12 cellular contexts compared by ENCODE assay signal in the genomic region with DNA sequence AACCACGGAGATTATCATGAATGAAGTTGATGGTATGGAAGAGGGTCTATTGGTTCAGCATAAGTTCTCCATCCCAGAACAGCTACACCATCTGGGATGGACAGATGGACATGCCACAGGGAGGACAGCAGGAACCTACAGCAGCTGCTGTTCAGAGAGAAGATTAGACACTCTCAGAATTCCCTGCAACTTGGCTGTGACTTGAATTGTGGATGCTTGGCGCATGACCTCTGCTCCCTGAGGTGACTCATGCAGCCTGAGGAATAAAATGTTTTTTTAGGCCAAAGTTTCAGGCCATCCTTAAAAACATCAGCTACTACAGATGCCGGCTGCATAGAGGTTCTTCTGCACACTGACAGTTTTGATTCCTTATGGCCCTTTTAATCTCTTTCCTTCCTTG.
DNase-seq lines count a peak whose midpoint lies in the region; ATAC-seq, FAIRE-seq and TF ChIP-seq lines count a peak whose summit lies in the region.
"Had no signal": no experiment of that assay in that cellular context is flagged by ENCODE, and none has a peak within 500 bp of the region (broad histone marks: within the 10 kb centered on the region; RNA-seq: fewer than 3 reads in every experiment).

No MANE protein-coding gene starts in this region.

- DNase-seq in G401 (ENCODE audit: low spot score) (peak; percentile 30), SK-N-SH (no peak), foreskin keratinocyte (peak; percentile 7 to 33), sigmoid colon (peak; percentile 63), GM13977 (ENCODE audit: low spot score) (no peak), NCI-H526 treated with DMSO at 0.1 percent for 48 hours (lab: John Stamatoyannopoulos, UW) (no peak), frontal cortex (ENCODE audit: low spot score in 2 of 2) (no peak), COLO668 (lab: John Stamatoyannopoulos, UW; ENCODE audit: unreplicated experiment) (no peak)
- DNase-seq: activated CD4-positive, CD25-positive, alpha-beta regulatory T cell; activated gamma-delta T cell treated with Interleukin-2 at 50 U/mL for 16 hours; NCI-H1694 treated with DMSO at 0.1 percent for 48 hours had no signal

- H3K27me3 ChIP-seq in SK-N-SH (ENCODE audit: insufficient read depth) (no peaks in the 10 kb centered on the region), foreskin keratinocyte (no peaks in the 10 kb centered on the region), sigmoid colon (no peaks in the 10 kb centered on the region)

- H3K4me1 ChIP-seq in SK-N-SH (ENCODE audit: control insufficient read depth in 1 of 2, insufficient read depth in 2 of 2, low read depth in 1 of 2, low read length in 1 of 2) (peaks cover 0 to 6% of the 10 kb centered on the region in 2 experiments; a peak in 2 of 4 replicates), foreskin keratinocyte (peaks cover 6% of the 10 kb centered on the region), sigmoid colon (no peaks in the 10 kb centered on the region)

- no peak for FAIRE-seq in frontal cortex (lab: Jason Lieb, UNC)
- FAIRE-seq: endometrium had no signal

- intact Hi-C loops in sigmoid colon (cut with DNase I): no loop called here

- H3K4me3 ChIP-seq in SK-N-SH (ENCODE audit: low read depth in 2 of 2, low read length in 1 of 2) (no peak overlapping the region), sigmoid colon (no peak overlapping the region)

- no peaks in the 10 kb centered on the region for H3K79me2 ChIP-seq in SK-N-SH (ENCODE audit: insufficient read depth)

- TF ChIP-seq CTCF in SK-N-SH (IDR thresholded peaks at IDR 0.05): no peak
- no peak for TF ChIP-seq CTCF in foreskin keratinocyte (conservative IDR thresholded peaks at IDR 0.05)
- TF ChIP-seq CTCF in sigmoid colon (IDR thresholded peaks at IDR 0.05): no peak
- no peak for TF ChIP-seq CTCF in GM13977 (IDR thresholded peaks at IDR 0.05; ENCODE audit: extremely low read depth, insufficient read depth, missing control alignments)

- CTCF ChIA-PET in SK-N-SH (lab: Yijun Ruan, JAX): no interaction called here

- TF ChIP-seq EP300 in SK-N-SH (IDR thresholded peaks at IDR 0.05; ENCODE audit: borderline replicate concordance in 1 of 2, low read depth in 1 of 2, low read length in 1 of 2) (no peak), sigmoid colon (IDR thresholded peaks at IDR 0.05) (no peak)

- H3K9ac ChIP-seq in SK-N-SH: no peak overlapping the region

- no peak overlapping the region for H3K4me2 ChIP-seq in SK-N-SH

- peak; percentile 28 for ATAC-seq in foreskin keratinocyte

- no peaks in the 10 kb centered on the region for H3F3A ChIP-seq in SK-N-SH (replicated peaks; ENCODE audit: insufficient read depth)

- TF ChIP-seq RAD21 in SK-N-SH (IDR thresholded peaks at IDR 0.05; ENCODE audit: low read length): no peak

- POLR2A ChIA-PET in SK-N-SH (lab: Yijun Ruan, JAX): no interaction called here

- TF ChIP-seq POLR2A in sigmoid colon (IDR thresholded peaks at IDR 0.05): no peak

- peaks cover 0 to under 1% of the 10 kb centered on the region in 2 experiments for H3K36me3 ChIP-seq in SK-N-SH (replicated peaks in 1 of 2; ENCODE audit: control insufficient read depth in 1 of 2, insufficient read depth in 2 of 2, low read length in 1 of 2)
- no peaks in the 10 kb centered on the region for H3K36me3 ChIP-seq in sigmoid colon

- no peaks in the 10 kb centered on the region for H3K9me2 ChIP-seq in SK-N-SH

- 58% methylated on average over 3 of the region's 3 CpGs for WGBS in SK-N-SH (ENCODE audit: low lambda C conversion rate)
- WGBS in sigmoid colon, 2 donors: 79 to 87% methylated on average over 3 of the region's 3 CpGs

- H3K9me3 ChIP-seq in SK-N-SH: no peaks in the 10 kb centered on the region
- H3K9me3 ChIP-seq in sigmoid colon: no peaks in the 10 kb centered on the region

- no peaks in the 10 kb centered on the region for H4K20me1 ChIP-seq in SK-N-SH (ENCODE audit: insufficient read depth)

- no peak overlapping the region for H2AFZ ChIP-seq in SK-N-SH (ENCODE audit: low read depth)

- H3K27ac ChIP-seq in SK-N-SH (ENCODE audit: low read depth in 2 of 2, low read length in 1 of 2) (no peak overlapping the region; a peak in 1 of 4 replicates), foreskin keratinocyte (no peak overlapping the region), sigmoid colon (no peak overlapping the region)

- in situ Hi-C loops in G401 (cut with HindIII; ENCODE audit: low sequenced_read_pairs) (no loop called here), GM13977 (cut with MboI; ENCODE audit: low pct_unique_long_range_greater_than_20kb, low sequenced_read_pairs, unreplicated experiment) (no loop called here)

TF ChIP-seq in SK-N-SH, 30 proteins besides CTCF, POLR2A, EP300 and RAD21:
- peak; percentile 47; the same call in 1 of the 2 replicates for TF ChIP-seq FOSL2 (IDR thresholded peaks at IDR 0.05; ENCODE audit: borderline replicate concordance, low read depth)
- peak; percentile 37; the same call in 1 of the 2 replicates for TF ChIP-seq RXRA (IDR thresholded peaks at IDR 0.05; ENCODE audit: borderline replicate concordance, low read depth)
- 0 out of 2 replicates have a peak, but pooled peaks have one; percentile 17 for TF ChIP-seq NFIC (IDR thresholded peaks at IDR 0.05; ENCODE audit: borderline replicate concordance)
- TF ChIP-seq, protein P1, sequence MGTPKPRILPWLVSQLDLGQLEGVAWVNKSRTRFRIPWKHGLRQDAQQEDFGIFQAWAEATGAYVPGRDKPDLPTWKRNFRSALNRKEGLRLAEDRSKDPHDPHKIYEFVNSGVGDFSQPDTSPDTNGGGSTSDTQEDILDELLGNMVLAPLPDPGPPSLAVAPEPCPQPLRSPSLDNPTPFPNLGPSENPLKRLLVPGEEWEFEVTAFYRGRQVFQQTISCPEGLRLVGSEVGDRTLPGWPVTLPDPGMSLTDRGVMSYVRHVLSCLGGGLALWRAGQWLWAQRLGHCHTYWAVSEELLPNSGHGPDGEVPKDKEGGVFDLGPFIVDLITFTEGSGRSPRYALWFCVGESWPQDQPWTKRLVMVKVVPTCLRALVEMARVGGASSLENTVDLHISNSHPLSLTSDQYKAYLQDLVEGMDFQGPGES (IDR thresholded peaks at IDR 0.05; ENCODE audit: low read depth, low read length): no peak
- TF ChIP-seq TCF12 (IDR thresholded peaks at IDR 0.05): 0 out of 2 replicates have a peak, but pooled peaks have one; percentile 14
- TF ChIP-seq, protein P2, sequence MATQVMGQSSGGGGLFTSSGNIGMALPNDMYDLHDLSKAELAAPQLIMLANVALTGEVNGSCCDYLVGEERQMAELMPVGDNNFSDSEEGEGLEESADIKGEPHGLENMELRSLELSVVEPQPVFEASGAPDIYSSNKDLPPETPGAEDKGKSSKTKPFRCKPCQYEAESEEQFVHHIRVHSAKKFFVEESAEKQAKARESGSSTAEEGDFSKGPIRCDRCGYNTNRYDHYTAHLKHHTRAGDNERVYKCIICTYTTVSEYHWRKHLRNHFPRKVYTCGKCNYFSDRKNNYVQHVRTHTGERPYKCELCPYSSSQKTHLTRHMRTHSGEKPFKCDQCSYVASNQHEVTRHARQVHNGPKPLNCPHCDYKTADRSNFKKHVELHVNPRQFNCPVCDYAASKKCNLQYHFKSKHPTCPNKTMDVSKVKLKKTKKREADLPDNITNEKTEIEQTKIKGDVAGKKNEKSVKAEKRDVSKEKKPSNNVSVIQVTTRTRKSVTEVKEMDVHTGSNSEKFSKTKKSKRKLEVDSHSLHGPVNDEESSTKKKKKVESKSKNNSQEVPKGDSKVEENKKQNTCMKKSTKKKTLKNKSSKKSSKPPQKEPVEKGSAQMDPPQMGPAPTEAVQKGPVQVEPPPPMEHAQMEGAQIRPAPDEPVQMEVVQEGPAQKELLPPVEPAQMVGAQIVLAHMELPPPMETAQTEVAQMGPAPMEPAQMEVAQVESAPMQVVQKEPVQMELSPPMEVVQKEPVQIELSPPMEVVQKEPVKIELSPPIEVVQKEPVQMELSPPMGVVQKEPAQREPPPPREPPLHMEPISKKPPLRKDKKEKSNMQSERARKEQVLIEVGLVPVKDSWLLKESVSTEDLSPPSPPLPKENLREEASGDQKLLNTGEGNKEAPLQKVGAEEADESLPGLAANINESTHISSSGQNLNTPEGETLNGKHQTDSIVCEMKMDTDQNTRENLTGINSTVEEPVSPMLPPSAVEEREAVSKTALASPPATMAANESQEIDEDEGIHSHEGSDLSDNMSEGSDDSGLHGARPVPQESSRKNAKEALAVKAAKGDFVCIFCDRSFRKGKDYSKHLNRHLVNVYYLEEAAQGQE (IDR thresholded peaks at IDR 0.05; ENCODE audit: low read depth, low read length): no peak
- TF ChIP-seq, protein P3, sequence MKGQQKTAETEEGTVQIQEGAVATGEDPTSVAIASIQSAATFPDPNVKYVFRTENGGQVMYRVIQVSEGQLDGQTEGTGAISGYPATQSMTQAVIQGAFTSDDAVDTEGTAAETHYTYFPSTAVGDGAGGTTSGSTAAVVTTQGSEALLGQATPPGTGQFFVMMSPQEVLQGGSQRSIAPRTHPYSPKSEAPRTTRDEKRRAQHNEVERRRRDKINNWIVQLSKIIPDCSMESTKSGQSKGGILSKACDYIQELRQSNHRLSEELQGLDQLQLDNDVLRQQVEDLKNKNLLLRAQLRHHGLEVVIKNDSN (IDR thresholded peaks at IDR 0.05; ENCODE audit: borderline replicate concordance, low read depth): no peak
- TF ChIP-seq MEF2A (IDR thresholded peaks at IDR 0.05; ENCODE audit: borderline replicate concordance, low read depth): no peak
- TF ChIP-seq, protein P4, sequence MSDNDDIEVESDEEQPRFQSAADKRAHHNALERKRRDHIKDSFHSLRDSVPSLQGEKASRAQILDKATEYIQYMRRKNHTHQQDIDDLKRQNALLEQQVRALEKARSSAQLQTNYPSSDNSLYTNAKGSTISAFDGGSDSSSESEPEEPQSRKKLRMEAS (IDR thresholded peaks at IDR 0.05; ENCODE audit: low read depth): no peak
- TF ChIP-seq TEAD4 (IDR thresholded peaks at IDR 0.05; ENCODE audit: borderline replicate concordance, insufficient read depth): no peak
- TF ChIP-seq JUND (IDR thresholded peaks at IDR 0.05): peak; percentile 15; the same call in 1 of the 2 replicates
- no peak for TF ChIP-seq MXI1 (IDR thresholded peaks at IDR 0.05; ENCODE audit: low read depth, low read length)
- TF ChIP-seq TAF1 (IDR thresholded peaks at IDR 0.05; ENCODE audit: borderline replicate concordance, low read depth, low read length): no peak
- TF ChIP-seq CHD2 (IDR thresholded peaks at IDR 0.05; ENCODE audit: low read length, partially characterized antibody): no peak

Comparison
In these comparisons a context has a peak if more than half of its experiments do, and no peak if none do; other contexts are left out.
1. DNase-seq: peak in G401 (single experiment), foreskin keratinocyte (2 of 2) and sigmoid colon (single experiment); none in SK-N-SH (single experiment), GM13977 (single experiment), NCI-H526 treated with DMSO at 0.1 percent for 48 hours (single experiment), frontal cortex (0 of 2) and COLO668 (single experiment).